8 cellular contexts compared by ENCODE assay signal in the genomic region with DNA sequence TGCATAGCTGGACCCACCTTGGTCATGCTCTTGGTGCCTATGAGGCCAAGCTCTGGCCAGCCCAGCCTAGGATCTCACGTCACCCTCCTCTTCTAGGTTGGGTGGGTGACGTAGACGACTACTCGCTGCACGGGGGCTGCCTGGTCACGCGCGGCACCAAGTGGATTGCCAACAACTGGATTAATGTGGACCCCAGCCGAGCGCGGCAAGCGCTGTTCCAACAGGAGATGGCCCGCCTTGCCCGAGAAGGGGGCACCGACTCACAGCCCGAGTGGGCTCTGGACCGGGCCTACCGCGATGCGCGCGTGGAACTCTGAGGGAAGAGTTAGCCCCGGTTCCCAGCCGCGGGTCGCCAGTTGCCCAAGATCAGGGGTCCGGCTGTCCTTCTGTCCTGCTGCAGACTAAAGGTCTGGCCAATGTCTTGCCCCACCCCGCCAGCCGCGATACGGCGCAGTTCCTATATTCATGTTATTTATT. TPM values are rescaled to one million over a fixed set of nuclear protein-coding genes. Genes with fewer than 3 reads are reported as not detected.
DNase-seq lines count a peak whose midpoint lies in the region; ATAC-seq, FAIRE-seq and TF ChIP-seq lines count a peak whose summit lies in the region.

No MANE protein-coding gene starts in this region.

- no peaks in the 10 kb centered on the region for H3K27me3 ChIP-seq in fibroblast of lung (ENCODE audit: control insufficient read depth, insufficient read depth, low read length)

- peaks cover 21% of the 10 kb centered on the region; the same call in 2 of the 3 replicates for H3K4me1 ChIP-seq in A549
- H3K4me1 ChIP-seq in fibroblast of lung (ENCODE audit: control insufficient read depth, extremely low read depth, insufficient read depth, low read length): peaks cover 4% of the 10 kb centered on the region

- no peaks in the 10 kb centered on the region for H4K20me1 ChIP-seq in fibroblast of lung (ENCODE audit: control insufficient read depth, extremely low read depth, insufficient read depth, low read length)

- peaks cover 6% of the 10 kb centered on the region for H3K36me3 ChIP-seq in fibroblast of lung (ENCODE audit: control insufficient read depth, insufficient read depth, low read length)

- H3K9me3 ChIP-seq in A549 (no peaks in the 10 kb centered on the region), fibroblast of lung (ENCODE audit: control insufficient read depth, insufficient read depth, low read depth, low read length) (no peaks in the 10 kb centered on the region)

- WGBS in A549 (ENCODE audit: missing lambda C conversion rate): 5% methylated on average over 8 of the region's 32 CpGs

- H3K27me3 Mint-ChIP-seq in T-cell (no peaks in the 10 kb centered on the region), nephron progenitor cell (ENCODE audit: low read depth, poor library complexity) (peaks cover 4% of the 10 kb centered on the region)

- H3K27ac Mint-ChIP-seq in T-cell: peak overlapping the region; percentile 100
- peak overlapping the region; percentile 66 for H3K27ac Mint-ChIP-seq in nephron progenitor cell

- H3K27ac ChIP-seq in A549: peak overlapping the region; percentile 98 to 100
- peak overlapping the region; percentile 85 for H3K27ac ChIP-seq in fibroblast of lung (ENCODE audit: insufficient read depth, low read length)

- DNase-seq in A549 (ENCODE audit: low read depth in 1 of 2, low spot score in 1 of 2) (no peak), T-cell (peak in 2 of 34 experiments; percentile 23 to 26), fibroblast of lung (ENCODE audit: low read depth in 2 of 2) (peak; percentile 60 to 72), nephron progenitor cell (no peak), iPS-NIHi7 (ENCODE audit: extremely low spot score) (no peak), NCI-H1105 treated with DMSO at 0.1 percent for 48 hours (lab: John Stamatoyannopoulos, UW) (no peak)
- no peak for DNase-seq in stimulated activated CD8-positive, alpha-beta memory T cell treated with anti-CD3 and anti-CD28 coated beads, Interleukin-4, amount 100 ng/mL, for 48 hours

- TF ChIP-seq CTCF in A549 (IDR thresholded peaks at IDR 0.05) (no peak), fibroblast of lung (conservative IDR thresholded peaks at IDR 0.05 in 1 of 2, IDR thresholded peaks at IDR 0.05 in 1 of 2; ENCODE audit: low read depth in 1 of 2, low read length in 2 of 2) (no peak), nephron progenitor cell (IDR thresholded peaks at IDR 0.05) (no peak)

- H3K4me2 ChIP-seq in A549 (peak overlapping the region; percentile 99), fibroblast of lung (ENCODE audit: extremely low read depth, insufficient read depth, low read length) (peak overlapping the region; percentile 73)

- no peaks in the 10 kb centered on the region for H3K9me3 Mint-ChIP-seq in T-cell
- no peaks in the 10 kb centered on the region for H3K9me3 Mint-ChIP-seq in nephron progenitor cell

- peaks cover 2% of the 10 kb centered on the region for H3K36me3 Mint-ChIP-seq in T-cell
- H3K36me3 Mint-ChIP-seq in nephron progenitor cell (ENCODE audit: low read depth): peaks cover 19% of the 10 kb centered on the region

- no peak for TF ChIP-seq RAD21 in A549 (conservative IDR thresholded peaks at IDR 0.05 in 1 of 2, IDR thresholded peaks at IDR 0.05 in 1 of 2)

- no peak overlapping the region for H2AFZ ChIP-seq in fibroblast of lung (ENCODE audit: low read length)

- H3K4me1 Mint-ChIP-seq in T-cell (peaks cover 24 to 35% (median 30%) of the 10 kb centered on the region in 3 donors), nephron progenitor cell (peaks cover 23% of the 10 kb centered on the region)

- no peak for FAIRE-seq in A549 (lab: Jason Lieb, UNC)

- POLR2A ChIA-PET in A549 (lab: Yijun Ruan, JAX): interaction anchor here (0.8 to 4.1 kb wide), 12 partner anchors 9 to 174 kb away, joined by 3 to 57 read pairs (median 6); a partner anchor contains a TSS
- POLR2A ChIA-PET in T-cell (lab: Charles Lee): interaction anchor here (0.5 to 1.5 kb wide), 13 partner anchors 11 to 195 kb away, joined by 3 to 16 read pairs (median 5); a partner anchor contains a TSS

- H3K79me2 ChIP-seq in fibroblast of lung (ENCODE audit: control insufficient read depth, insufficient read depth, low read length): peaks cover 22% of the 10 kb centered on the region

- H3K4me3 ChIP-seq in A549: peak overlapping the region; percentile 100
- peak overlapping the region; percentile 51 to 84 (median 72) for H3K4me3 ChIP-seq in fibroblast of lung (replicated peaks in 1 of 4; ENCODE audit: control extremely low read depth in 1 of 4, insufficient read depth in 1 of 4, low read depth in 3 of 4, low read length in 4 of 4)

- CTCF ChIA-PET in A549 (lab: Yijun Ruan, JAX) (interaction anchor here (0.5 to 30.1 kb wide), 5 partner anchors 12 to 473 kb away, joined by 3 to 385 read pairs (median 3); a partner anchor contains a TSS), T-cell (lab: Charles Lee) (interaction anchor here (0.6 to 3.2 kb wide), 17 partner anchors 11 to 464 kb away, joined by 3 to 64 read pairs (median 6); a partner anchor contains a TSS)

- TF ChIP-seq EP300 in A549 (IDR thresholded peaks at IDR 0.05): no peak

- TF ChIP-seq POLR2A in A549 (IDR thresholded peaks at IDR 0.05; ENCODE audit: low read length): no peak

- H3K9ac ChIP-seq in fibroblast of lung (ENCODE audit: insufficient read depth, low read length): peak overlapping the region; percentile 71

- ATAC-seq in A549 (peak; percentile 5 to 12; a peak in 4 of 6 replicates), GM19035 (IDR thresholded peaks at IDR 0.05; ENCODE audit: unreplicated experiment) (peak; percentile 1), T-cell (replicated peaks in 1 of 4) (no peak)

- H3K4me3 Mint-ChIP-seq in T-cell: peak overlapping the region; percentile 93 to 100 (median 99)
- peak overlapping the region; percentile 98 for H3K4me3 Mint-ChIP-seq in nephron progenitor cell

TF ChIP-seq in A549, 52 proteins besides CTCF, POLR2A, EP300 and RAD21 (continues in another document):
- no peak for TF ChIP-seq SMC3 (IDR thresholded peaks at IDR 0.05)
- TF ChIP-seq RNF2 (IDR thresholded peaks at IDR 0.05; ENCODE audit: borderline replicate concordance, low read depth): no peak
- no peak for TF ChIP-seq ESRRA (IDR thresholded peaks at IDR 0.05; ENCODE audit: borderline replicate concordance, low read length)

RNA-seq across cellular contexts. Expression of a gene that starts 0.6 kb away (rescaled TPM):
- 64.2 and 80.5 TPM in 2 replicates for polyA plus RNA-seq in A549 (2011; rRNA removed)
- 105 and 126 TPM in 2 replicates for polyA plus RNA-seq in A549 (2012; cell fraction: cytosol; rRNA removed)
- 629 and 659 TPM in 2 replicates for polyA plus RNA-seq in A549 (2012; cell fraction: nucleus; rRNA removed)
- 97.6 to 106 TPM (median 99.6 TPM) in 3 replicates for polyA plus RNA-seq in A549 (2017; fragmentation: RNase III; extraction: RNeasy Plus Mini Kit Qiagen cat#74134 plus additional on column Dnase treatment)
- polyA minus RNA-seq in A549 (2011; rRNA and poly(A)+ RNA removed): 96.2 and 100 TPM in 2 replicates
- total RNA-seq in T-cell: 100 to 1,000 TPM; 204 to 300 (median 293) TPM
- total RNA-seq in fibroblast of lung: 59.6 and 77.9 TPM in 2 replicates
- polyA plus RNA-seq in fibroblast of lung: 58.7 and 68.2 TPM in 2 replicates
- polyA plus RNA-seq in fibroblast of lung (2012): 64.4 and 80.1 TPM in 2 replicates
- polyA minus RNA-seq in fibroblast of lung (ENCODE audit: low replicate concordance): 232 and 383 TPM in 2 replicates

RNA-seq across cellular contexts. Expression of a gene that starts 11.8 kb away (rescaled TPM):
- polyA plus RNA-seq in A549 (2011; rRNA removed): 35.8 and 47.1 TPM in 2 replicates
- polyA plus RNA-seq in A549 (2012; cell fraction: cytosol; rRNA removed): 41.1 and 49.9 TPM in 2 replicates
- 126 and 127 TPM in 2 replicates for polyA plus RNA-seq in A549 (2012; cell fraction: nucleus; rRNA removed)
- 20.1 to 21.4 TPM (median 20.5 TPM) in 3 replicates for polyA plus RNA-seq in A549 (2017; fragmentation: RNase III; extraction: RNeasy Plus Mini Kit Qiagen cat#74134 plus additional on column Dnase treatment)
- 60.7 and 76.0 TPM in 2 replicates for polyA minus RNA-seq in A549 (2011; rRNA and poly(A)+ RNA removed)
- 10 to 100 TPM; 20.8 to 35.1 (median 30.3) TPM for total RNA-seq in T-cell
- 53.4 and 70.2 TPM in 2 replicates for total RNA-seq in fibroblast of lung
- 40.2 and 50.8 TPM in 2 replicates for polyA plus RNA-seq in fibroblast of lung
- polyA plus RNA-seq in fibroblast of lung (2012): 36.3 and 39.3 TPM in 2 replicates
- polyA minus RNA-seq in fibroblast of lung (ENCODE audit: low replicate concordance): 162 and 242 TPM in 2 replicates

RNA-seq across cellular contexts. Expression of a gene that starts 15.3 kb away (rescaled TPM):
- polyA plus RNA-seq in A549 (2011; rRNA removed) (44.3 and 46.5 TPM in 2 replicates), A549 (2017; fragmentation: RNase III; extraction: RNeasy Plus Mini Kit Qiagen cat#74134 plus additional on column Dnase treatment) (68.1 to 76.9 TPM (median 71.4 TPM) in 3 replicates), fibroblast of lung (57.3 and 69.1 TPM in 2 replicates)
- 117 and 142 TPM in 2 replicates for polyA plus RNA-seq in A549 (2012; cell fraction: cytosol; rRNA removed)
- 75.9 and 117 TPM in 2 replicates for polyA plus RNA-seq in A549 (2012; cell fraction: nucleus; rRNA removed)
- polyA minus RNA-seq in A549 (2011; rRNA and poly(A)+ RNA removed): 52.6 and 55.7 TPM in 2 replicates
- total RNA-seq in T-cell (10 to 100 TPM; 62.8 to 92.1 (median 78.1) TPM), fibroblast of lung (71.1 and 113 TPM in 2 replicates)
- polyA plus RNA-seq in fibroblast of lung (2012): 133 and 187 TPM in 2 replicates
- polyA minus RNA-seq in fibroblast of lung (ENCODE audit: low replicate concordance): 119 and 128 TPM in 2 replicates

RNA-seq across cellular contexts. Expression of a gene that starts 16.6 kb away (rescaled TPM):
- polyA plus RNA-seq in A549 (2011; rRNA removed) (16.4 and 18.9 TPM in 2 replicates), A549 (2017; fragmentation: RNase III; extraction: RNeasy Plus Mini Kit Qiagen cat#74134 plus additional on column Dnase treatment) (12.1 to 14.4 TPM (median 13.8 TPM) in 3 replicates), fibroblast of lung (16.0 and 16.2 TPM in 2 replicates)
- 23.9 and 26.5 TPM in 2 replicates for polyA plus RNA-seq in A549 (2012; cell fraction: cytosol; rRNA removed)
- 77.9 and 98.6 TPM in 2 replicates for polyA plus RNA-seq in A549 (2012; cell fraction: nucleus; rRNA removed)
- polyA minus RNA-seq in A549 (2011; rRNA and poly(A)+ RNA removed): 26.4 and 30.0 TPM in 2 replicates
- total RNA-seq in T-cell (10 to 100 TPM; 40.4 to 79.0 (median 73.6) TPM), fibroblast of lung (33.4 and 46.7 TPM in 2 replicates)
- polyA plus RNA-seq in fibroblast of lung (2012): 14.4 and 16.1 TPM in 2 replicates
- 17.9 and 30.7 TPM in 2 replicates for polyA minus RNA-seq in fibroblast of lung (ENCODE audit: low replicate concordance)

RNA-seq across cellular contexts. Expression of a gene that starts 22.6 kb away (rescaled TPM):
- polyA plus RNA-seq in A549 (2011; rRNA removed): 212 and 222 TPM in 2 replicates
- polyA plus RNA-seq in A549 (2012; cell fraction: cytosol; rRNA removed): 207 and 237 TPM in 2 replicates
- polyA plus RNA-seq in A549 (2012; cell fraction: nucleus; rRNA removed): 220 and 246 TPM in 2 replicates
- 175 to 203 TPM (median 177 TPM) in 3 replicates for polyA plus RNA-seq in A549 (2017; fragmentation: RNase III; extraction: RNeasy Plus Mini Kit Qiagen cat#74134 plus additional on column Dnase treatment)
- 336 and 390 TPM in 2 replicates for polyA minus RNA-seq in A549 (2011; rRNA and poly(A)+ RNA removed)
- total RNA-seq in T-cell: 100 to 1,000 TPM; 110 to 160 (median 149) TPM
- total RNA-seq in fibroblast of lung: 448 and 560 TPM in 2 replicates
- 187 and 203 TPM in 2 replicates for polyA plus RNA-seq in fibroblast of lung
- polyA plus RNA-seq in fibroblast of lung (2012): 209 and 210 TPM in 2 replicates
- polyA minus RNA-seq in fibroblast of lung (ENCODE audit: low replicate concordance): 274 and 472 TPM in 2 replicates

Comparison
In these comparisons a context has a peak if more than half of its experiments do, and no peak if none do; other contexts are left out.
1. ATAC-seq: peak in A549 (2 of 2) and GM19035 (single experiment); none in T-cell (0 of 4).
2. DNase-seq: peak in fibroblast of lung (2 of 2); none in A549 (0 of 2), nephron progenitor cell (single experiment), iPS-NIHi7 (single experiment), stimulated activated CD8-positive, alpha-beta memory T cell treated with anti-CD3 and anti-CD28 coated beads, Interleukin-4, amount 100 ng/mL, for 48 hours (single experiment) and NCI-H1105 treated with DMSO at 0.1 percent for 48 hours (single experiment).